Comparison of ENCODE assay signal across 17 cellular contexts in the genomic region with DNA sequence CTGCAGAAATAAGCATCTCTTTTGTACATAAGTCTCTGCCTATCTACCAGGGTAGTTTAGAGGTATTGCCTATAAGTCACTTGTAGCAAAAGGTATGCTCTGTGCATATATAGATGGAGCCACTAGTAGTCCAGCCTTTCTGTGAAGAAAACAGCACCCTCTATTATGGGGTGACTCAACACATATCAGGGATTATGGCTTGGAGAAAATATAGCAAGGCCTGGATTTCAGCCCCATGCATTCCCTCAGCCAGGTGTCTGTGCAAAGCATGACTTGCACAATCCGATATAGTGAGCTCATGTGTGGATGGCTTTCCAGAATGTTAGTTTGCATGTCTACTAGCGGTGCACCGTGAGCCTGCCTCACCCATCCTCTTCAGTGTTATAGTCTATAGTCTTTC. TPM values are rescaled to one million over a fixed set of nuclear protein-coding genes. Genes with fewer than 3 reads are reported as not detected.
DNase-seq lines count a peak whose midpoint lies in the region; ATAC-seq, FAIRE-seq and TF ChIP-seq lines count a peak whose summit lies in the region.
"Had no signal": no experiment of that assay in that cellular context is flagged by ENCODE, and none has a peak within 500 bp of the region (broad histone marks: within the 10 kb centered on the region; RNA-seq: fewer than 3 reads in every experiment).

No MANE protein-coding gene starts in this region.

- POLR2A ChIA-PET in HepG2 (lab: Yijun Ruan, JAX) = no interaction called here

- 0% methylated on average over 3 of the region's 3 CpGs for WGBS in HepG2 (ENCODE audit: low lambda C conversion rate)
- 56% methylated on average over 2 of the region's 3 CpGs for WGBS in right lobe of liver (ENCODE audit: insufficient coverage, low coverage, low lambda C conversion rate, missing lambda C conversion rate)
- 96 to 98% methylated on average over 3 of the region's 3 CpGs for WGBS in pancreas, 2 donors

- ATAC-seq in HepG2 (no peak), right lobe of liver (no peak), pancreas (no peak), lower lobe of right lung (no peak)
- ATAC-seq: GM23338 had no signal

- no peak for TF ChIP-seq EP300 in HepG2 (IDR thresholded peaks at IDR 0.05; ENCODE audit: low read depth in 2 of 2, low read length in 2 of 2)
- TF ChIP-seq EP300 in HepG2 (CRISPR knock-in tag; IDR thresholded peaks at IDR 0.05; ENCODE audit: borderline replicate concordance) = no peak

- H3K4me2 ChIP-seq in HepG2 (ENCODE audit: low read depth, low read length) = no peak overlapping the region
- H3K4me2 ChIP-seq: BLaER1 treated with 17β-estradiol and CSF1 and Interleukin-3, amounts not matched to agents 10 nM and 100 nM; GM23338 had no signal

- H3K36me3 ChIP-seq in HepG2 (replicated peaks in 1 of 2; ENCODE audit: control insufficient read depth in 1 of 2, insufficient read depth in 2 of 2, low read length in 2 of 2) (no peaks in the 10 kb centered on the region), right lobe of liver (no peaks in the 10 kb centered on the region), pancreas (no peaks in the 10 kb centered on the region), lower lobe of right lung (no peaks in the 10 kb centered on the region)
- H3K36me3 ChIP-seq: BLaER1 treated with 17β-estradiol and CSF1 and Interleukin-3, amounts not matched to agents 10 nM and 100 nM had no signal

- in situ Hi-C loops in HepG2 (cut with HindIII; ENCODE audit: extremely low pct_ligation_motif_present, low pct_unique_long_range_greater_than_20kb) = no loop called here

- TF ChIP-seq POLR2A in HepG2 (IDR thresholded peaks at IDR 0.05; ENCODE audit: insufficient read depth in 1 of 2, low read depth in 2 of 2, low read length in 2 of 2) (no peak), right lobe of liver (IDR thresholded peaks at IDR 0.05) (no peak), GM12891 (IDR thresholded peaks at IDR 0.05; ENCODE audit: low read depth, low read length) (no peak)

- H2AFZ ChIP-seq in HepG2 (ENCODE audit: low read length) = no peak overlapping the region
- H2AFZ ChIP-seq: GM23338 had no signal

- no peaks in the 10 kb centered on the region for H3K79me2 ChIP-seq in HepG2 (ENCODE audit: insufficient read depth, low read length)

- H3K4me1 ChIP-seq in HepG2 (ENCODE audit: insufficient read depth, low read length) (peaks cover 4% of the 10 kb centered on the region), right lobe of liver (no peaks in the 10 kb centered on the region), pancreas (no peaks in the 10 kb centered on the region), lower lobe of right lung (no peaks in the 10 kb centered on the region)

- no peak for TF ChIP-seq RAD21 in HepG2 (CRISPR knock-in tag; IDR thresholded peaks at IDR 0.05)

- TF ChIP-seq CTCF in HepG2 (CRISPR knock-in tag; IDR thresholded peaks at IDR 0.05) (no peak), right lobe of liver (IDR thresholded peaks at IDR 0.05) (no peak), pancreas (IDR thresholded peaks at IDR 0.05) (no peak), lower lobe of right lung (IDR thresholded peaks at IDR 0.05) (no peak)

- no peak overlapping the region for H3K9ac ChIP-seq in HepG2 (ENCODE audit: insufficient read depth, low read depth, low read length)
- H3K9ac ChIP-seq: BLaER1 treated with 17β-estradiol and CSF1 and Interleukin-3, amounts not matched to agents 10 nM and 100 nM had no signal

- FAIRE-seq in HepG2 (lab: Jason Lieb, UNC) = no peak
- no peak for FAIRE-seq in GM12891 (lab: Jason Lieb, UNC)
- FAIRE-seq in pancreas (lab: Jason Lieb, UNC) = no peak
- FAIRE-seq: GM18507 had no signal

- no peak overlapping the region for H3K4me3 ChIP-seq in HepG2 (replicated peaks in 1 of 3; ENCODE audit: insufficient read depth in 1 of 3, low read depth in 2 of 3, low read length in 3 of 3)
- no peak overlapping the region for H3K4me3 ChIP-seq in right lobe of liver
- H3K4me3 ChIP-seq in pancreas = no peak overlapping the region
- H3K4me3 ChIP-seq in lower lobe of right lung = no peak overlapping the region
- H3K4me3 ChIP-seq: BLaER1 treated with 17β-estradiol and CSF1 and Interleukin-3, amounts not matched to agents 10 nM and 100 nM; GM23338 had no signal

- CTCF ChIA-PET in HepG2 (lab: Yijun Ruan, JAX; ENCODE audit: low intra/inter-chr PET ratio, low total read pairs) = no interaction called here

- no TSS peak for BruUV-seq in HepG2 (replicated peaks; lab: Mats Ljungman, UMichigan)

- H4K20me1 ChIP-seq in HepG2 (ENCODE audit: insufficient read depth, low read length) = no peaks in the 10 kb centered on the region
- H4K20me1 ChIP-seq: BLaER1 treated with 17β-estradiol and CSF1 and Interleukin-3, amounts not matched to agents 10 nM and 100 nM had no signal

- no peak overlapping the region for H3K27ac ChIP-seq in HepG2 (ENCODE audit: extremely low read length, insufficient read depth, low read length)
- H3K27ac ChIP-seq in right lobe of liver = no peak overlapping the region
- no peak overlapping the region for H3K27ac ChIP-seq in pancreas
- no peak overlapping the region for H3K27ac ChIP-seq in lower lobe of right lung
- H3K27ac ChIP-seq: BLaER1 treated with 17β-estradiol and CSF1 and Interleukin-3, amounts not matched to agents 10 nM and 100 nM had no signal

- H3K9me3 ChIP-seq in HepG2 (ENCODE audit: low read length) (no peaks in the 10 kb centered on the region), right lobe of liver (no peaks in the 10 kb centered on the region), pancreas (no peaks in the 10 kb centered on the region), lower lobe of right lung (no peaks in the 10 kb centered on the region)
- H3K9me3 ChIP-seq: BLaER1 treated with 17β-estradiol and CSF1 and Interleukin-3, amounts not matched to agents 10 nM and 100 nM had no signal

- intact Hi-C loops in HepG2 (cut with micrococcal nuclease; ENCODE audit: unreplicated experiment) (no loop called here), right lobe of liver (cut with DNase I) (no loop called here), pancreas (cut with DNase I) (no loop called here), lower lobe of right lung (cut with DNase I) (no loop called here)

- DNase-seq in HepG2 (ENCODE audit: low spot score) (no peak), right lobe of liver (no peak), amniotic epithelial cell (ENCODE audit: low read depth) (peak; percentile 42), iris pigment epithelial cell (ENCODE audit: low read depth) (peak; percentile 17), GM12891 (ENCODE audit: insufficient read length, low spot score) (no peak), pancreas (no peak), lower lobe of right lung (no peak)
- DNase-seq: 8988T; ACHN; Calu3; CD4-positive, CD25-positive, alpha-beta regulatory T cell; DMS 273 treated with DMSO at 0.1 percent for 48 hours; H9 had no signal

- 0 out of 5 replicates have a peak, but pooled peaks cover 0 to 1% of the 10 kb centered on the region in 2 experiments for H3K27me3 ChIP-seq in HepG2 (ENCODE audit: control insufficient read depth in 1 of 2, insufficient read depth in 2 of 2, low read length in 2 of 2)
- H3K27me3 ChIP-seq in right lobe of liver = no peaks in the 10 kb centered on the region
- H3K27me3 ChIP-seq in pancreas = no peaks in the 10 kb centered on the region
- peaks cover 3% of the 10 kb centered on the region for H3K27me3 ChIP-seq in lower lobe of right lung (ENCODE audit: low read depth)
- H3K27me3 ChIP-seq: BLaER1 treated with 17β-estradiol and CSF1 and Interleukin-3, amounts not matched to agents 10 nM and 100 nM had no signal

RNA-seq across cellular contexts. Expression of a gene that starts 13.4 kb away (rescaled TPM):
- total RNA-seq in HepG2 (2016; rRNA removed; fragmentation: Illumina TruSeq; extraction: Trizol) (not detected in 2 replicates), right lobe of liver (under 1 TPM; 0.09 to 0.81 (median 0.25) TPM), pancreas (1 to 10 TPM in 3 of 6 donors, under 1 TPM in 3; 0.51 to 5.1 (median 1.2) TPM), lower lobe of right lung (0.83 TPM)
- not detected in 2 replicates for total RNA-seq in HepG2 (2016; cell fraction: cytosol; rRNA removed; fragmentation: Illumina TruSeq; extraction: Trizol; ENCODE audit: low read depth)
- total RNA-seq in HepG2 (2016; cell fraction: insoluble cytoplasmic fraction; rRNA removed; fragmentation: Illumina TruSeq; extraction: Trizol) = not detected in 2 replicates
- not detected in 2 replicates for total RNA-seq in HepG2 (2016; cell fraction: membrane; rRNA removed; fragmentation: Illumina TruSeq; extraction: Trizol)
- total RNA-seq in HepG2 (2016; cell fraction: nucleus; rRNA removed; fragmentation: Illumina TruSeq; extraction: Trizol) = not detected in 2 replicates
- polyA plus RNA-seq in HepG2 (2011; rRNA removed) (not detected in 2 replicates), pancreas (1 to 10 TPM; 2.4 to 2.7 TPM)
- polyA plus RNA-seq in HepG2 (2011; cell fraction: cytosol; rRNA removed) = not detected in 2 replicates
- not detected in 2 replicates for polyA plus RNA-seq in HepG2 (2011; cell fraction: nucleus; rRNA removed)
- polyA plus RNA-seq in HepG2 (2012) = not detected in 2 replicates
- not detected in 2 replicates for polyA plus RNA-seq in HepG2 (2016; cell fraction: cytosol; fragmentation: Illumina TruSeq; extraction: Trizol; ENCODE audit: low read depth)
- not detected in 2 replicates for polyA plus RNA-seq in HepG2 (2016; cell fraction: insoluble cytoplasmic fraction; fragmentation: Illumina TruSeq; extraction: Trizol; ENCODE audit: low read depth)
- not detected in 2 replicates for polyA plus RNA-seq in HepG2 (2016; cell fraction: membrane; fragmentation: Illumina TruSeq; extraction: Trizol; ENCODE audit: low read depth)
- not detected in 2 replicates for polyA plus RNA-seq in HepG2 (2016; cell fraction: nucleus; fragmentation: Illumina TruSeq; extraction: Trizol; ENCODE audit: insufficient read depth, low read depth)
- 2.2 TPM in 1 of 2 replicates, not detected in the other for polyA minus RNA-seq in HepG2 (2011; rRNA and poly(A)+ RNA removed; ENCODE audit: low replicate concordance)
- polyA minus RNA-seq in HepG2 (2011; cell fraction: cytosol; rRNA and poly(A)+ RNA removed) = not detected in 2 replicates
- not detected in 2 replicates for polyA minus RNA-seq in HepG2 (2011; cell fraction: nucleus; rRNA and poly(A)+ RNA removed)
- polyA plus RNA-seq in GM12891 (2012; ENCODE audit: low read depth, missing spikeins) = 0.01 TPM
- total RNA-seq: CD4-positive, CD25-positive, alpha-beta regulatory T cell; Daoy had no signal
- polyA plus RNA-seq: CD4-positive, CD25-positive, alpha-beta regulatory T cell had no signal

RNA-seq across cellular contexts. Expression of a gene that starts 22.7 kb away (rescaled TPM):
- total RNA-seq in HepG2 (2016; rRNA removed; fragmentation: Illumina TruSeq; extraction: Trizol) (0.02 TPM in 1 of 2 replicates, not detected in the other), right lobe of liver (1 to 10 TPM in 4 of 6 experiments, under 1 TPM in 2; 0.64 to 3.8 (median 1.6) TPM), pancreas (1 to 10 TPM in 3 of 6 donors, under 1 TPM in 3; 0.63 to 9.5 (median 1.4) TPM), lower lobe of right lung (9.5 TPM)
- not detected in 2 replicates for total RNA-seq in HepG2 (2016; cell fraction: cytosol; rRNA removed; fragmentation: Illumina TruSeq; extraction: Trizol; ENCODE audit: low read depth)
- 0.04 TPM in 1 of 2 replicates, not detected in the other for total RNA-seq in HepG2 (2016; cell fraction: insoluble cytoplasmic fraction; rRNA removed; fragmentation: Illumina TruSeq; extraction: Trizol)
- not detected in 2 replicates for total RNA-seq in HepG2 (2016; cell fraction: membrane; rRNA removed; fragmentation: Illumina TruSeq; extraction: Trizol)
- total RNA-seq in HepG2 (2016; cell fraction: nucleus; rRNA removed; fragmentation: Illumina TruSeq; extraction: Trizol) = not detected in 2 replicates
- polyA plus RNA-seq in HepG2 (2011; rRNA removed) (0.01 TPM in 1 of 2 replicates, not detected in the other), pancreas (1 to 10 TPM; 1.5 to 1.6 TPM)
- 0.03 TPM in 2 replicates for polyA plus RNA-seq in HepG2 (2011; cell fraction: cytosol; rRNA removed)
- polyA plus RNA-seq in HepG2 (2011; cell fraction: nucleus; rRNA removed) = 0.06 TPM in 1 of 2 replicates, not detected in the other
- 0.16 TPM in 1 of 2 replicates, not detected in the other for polyA plus RNA-seq in HepG2 (2012)
- not detected in 2 replicates for polyA plus RNA-seq in HepG2 (2016; cell fraction: cytosol; fragmentation: Illumina TruSeq; extraction: Trizol; ENCODE audit: low read depth)
- not detected in 2 replicates for polyA plus RNA-seq in HepG2 (2016; cell fraction: insoluble cytoplasmic fraction; fragmentation: Illumina TruSeq; extraction: Trizol; ENCODE audit: low read depth)
- polyA plus RNA-seq in HepG2 (2016; cell fraction: membrane; fragmentation: Illumina TruSeq; extraction: Trizol; ENCODE audit: low read depth) = not detected in 2 replicates
- polyA plus RNA-seq in HepG2 (2016; cell fraction: nucleus; fragmentation: Illumina TruSeq; extraction: Trizol; ENCODE audit: insufficient read depth, low read depth) = not detected in 2 replicates
- polyA minus RNA-seq in HepG2 (2011; rRNA and poly(A)+ RNA removed; ENCODE audit: low replicate concordance) = 0.58 TPM in 1 of 2 replicates, not detected in the other
- polyA minus RNA-seq in HepG2 (2011; cell fraction: cytosol; rRNA and poly(A)+ RNA removed) = not detected in 2 replicates
- 0.13 TPM in 1 of 2 replicates, not detected in the other for polyA minus RNA-seq in HepG2 (2011; cell fraction: nucleus; rRNA and poly(A)+ RNA removed)
- not detected for polyA plus RNA-seq in GM12891 (2012; ENCODE audit: low read depth, missing spikeins)
- total RNA-seq: Calu3; CD4-positive, CD25-positive, alpha-beta regulatory T cell; GM23338; H9 had no signal
- polyA plus RNA-seq: CD4-positive, CD25-positive, alpha-beta regulatory T cell had no signal

Comparison
In these comparisons a context has a peak if more than half of its experiments do, and no peak if none do; other contexts are left out.
1. DNase-seq: peak in amniotic epithelial cell (single experiment) and iris pigment epithelial cell (single experiment); none in HepG2 (single experiment), right lobe of liver (0 of 3), GM12891 (single experiment), pancreas (0 of 6) and lower lobe of right lung (single experiment).